In genomic region chr2:28247747-28248146, GRCh38 we compare ENCODE assay signal across 22 cellular contexts.
DNase-seq lines count a peak whose midpoint lies in the region; ATAC-seq and TF ChIP-seq lines count a peak whose summit lies in the region.
"Had no signal": no experiment of that assay in that cellular context is flagged by ENCODE, and none has a peak within 500 bp of the region (broad histone marks: within the 10 kb centered on the region; RNA-seq: fewer than 3 reads in every experiment).

No MANE protein-coding gene starts in this region.

- no peaks in the 10 kb centered on the region for H3K9me3 ChIP-seq in IMR-90 (ENCODE audit: control insufficient read depth, insufficient read depth, low read length)
- no peaks in the 10 kb centered on the region for H3K9me3 ChIP-seq in gastrocnemius medialis

- H3K27ac ChIP-seq in IMR-90 (ENCODE audit: insufficient read depth, low read length): no peak overlapping the region
- H3K27ac ChIP-seq in dorsolateral prefrontal cortex: peak overlapping the region in 49 of 59 donors; percentile 0 to 80 (median 57)
- H3K27ac ChIP-seq in gastrocnemius medialis: peak overlapping the region in 3 of 4 donors; percentile 0 to 21 (median 12)

- no peak for TF ChIP-seq CTCF in IMR-90 (conservative IDR thresholded peaks at IDR 0.05; ENCODE audit: low read depth, low read length)
- TF ChIP-seq CTCF in dorsolateral prefrontal cortex (IDR thresholded peaks at IDR 0.05 in 54 of 56, conservative IDR thresholded peaks at IDR 0.05 in 2 of 56; ENCODE audit: low read depth in 1 of 56, partially characterized antibody in 56 of 56): no peak
- no peak for TF ChIP-seq CTCF in gastrocnemius medialis (IDR thresholded peaks at IDR 0.05 in 4 of 5, conservative IDR thresholded peaks at IDR 0.05 in 1 of 5)

- H3K23ac ChIP-seq in IMR-90 (ENCODE audit: low read depth, low read length): 0 out of 2 replicates have a peak overlapping the region, but pooled peaks have one; percentile 24

- H2AK9ac ChIP-seq in IMR-90 (replicated peaks; ENCODE audit: low read depth, low read length, poor library complexity): no peak overlapping the region

- no peak overlapping the region for H2BK120ac ChIP-seq in IMR-90 (ENCODE audit: low read depth, low read length)

- no peak overlapping the region for H3K4me3 ChIP-seq in IMR-90 (ENCODE audit: insufficient read depth, low read depth, low read length)
- H3K4me3 ChIP-seq in dorsolateral prefrontal cortex: no peak overlapping the region
- no peak overlapping the region for H3K4me3 ChIP-seq in gastrocnemius medialis
- H3K4me3 ChIP-seq: GM12878, GM23338 had no signal

- ATAC-seq in left ventricle myocardium superior (peak; percentile 74), Right ventricle myocardium inferior (no peak), IMR-90 (ENCODE audit: low read depth) (no peak), gastrocnemius medialis (no peak), GM18861 (IDR thresholded peaks at IDR 0.05; ENCODE audit: unreplicated experiment) (no peak)
- ATAC-seq: GM12878, GM23338, HCT116, HepG2, PC-3 had no signal

- H2BK15ac ChIP-seq in IMR-90 (ENCODE audit: low read depth, low read length): no peak overlapping the region; the same call in 2 of the 3 replicates

- no peak overlapping the region for H3K18ac ChIP-seq in IMR-90 (ENCODE audit: low read depth, low read length)

- H2BK20ac ChIP-seq in IMR-90 (ENCODE audit: low read depth, low read length): no peak overlapping the region

- 0 out of 2 replicates have a peak overlapping the region, but pooled peaks have one; percentile 15 for H3K4ac ChIP-seq in IMR-90 (ENCODE audit: low read depth, low read length)

- no peaks in the 10 kb centered on the region for H4K20me1 ChIP-seq in IMR-90 (ENCODE audit: insufficient read depth, low read length)

- H3K36me3 ChIP-seq in IMR-90 (ENCODE audit: control insufficient read depth, insufficient read depth, low read length): no peaks in the 10 kb centered on the region
- peaks cover 0 to 8% of the 10 kb centered on the region in 2 donors for H3K36me3 ChIP-seq in gastrocnemius medialis

- intact Hi-C loops in left ventricle myocardium superior (cut with micrococcal nuclease) (no loop called here), Right ventricle myocardium inferior (cut with DNase I) (no loop called here), IMR-90 (cut with micrococcal nuclease) (no loop called here), dorsolateral prefrontal cortex (cut with DNase I) (no loop called here), gastrocnemius medialis (cut with DNase I; ENCODE audit: low total_unique reads) (loop anchor here (5.0 kb wide), 1 partner anchor 35 kb away; no protein-coding TSS in a partner anchor)

- H3K79me1 ChIP-seq in IMR-90 (ENCODE audit: low read depth in 1 of 2, low read length in 2 of 2): no peaks in the 10 kb centered on the region

- no peak overlapping the region for H3K4me2 ChIP-seq in IMR-90 (ENCODE audit: low read depth, low read length)
- H3K4me2 ChIP-seq: GM23338 had no signal

- H4K8ac ChIP-seq in IMR-90 (ENCODE audit: low read depth in 2 of 2, low read length in 2 of 2): peak overlapping the region; percentile 19 to 40; a peak in 1 of 4 replicates

- no peak overlapping the region for H2BK5ac ChIP-seq in IMR-90 (ENCODE audit: low read depth, low read length, poor library complexity, severe bottlenecking)

- H3K4me1 ChIP-seq in IMR-90 (ENCODE audit: control insufficient read depth, insufficient read depth, low read length) (peaks cover 2% of the 10 kb centered on the region; the same call in 1 of the 2 replicates), gastrocnemius medialis (peaks cover 19% of the 10 kb centered on the region in 2 donors)

- no peak for TF ChIP-seq RAD21 in IMR-90 (IDR thresholded peaks at IDR 0.05; ENCODE audit: low read length)

- no peaks in the 10 kb centered on the region for H3K27me3 ChIP-seq in IMR-90 (ENCODE audit: control insufficient read depth, insufficient read depth, low read length)
- H3K27me3 ChIP-seq in dorsolateral prefrontal cortex: no peaks in the 10 kb centered on the region
- H3K27me3 ChIP-seq in gastrocnemius medialis: no peaks in the 10 kb centered on the region

- H2AFZ ChIP-seq in IMR-90 (replicated peaks; ENCODE audit: low read length, poor library complexity): no peak overlapping the region
- H2AFZ ChIP-seq: GM23338 had no signal

- CTCF ChIA-PET in IMR-90 (lab: Yijun Ruan, JAX): interaction anchor here (0.7 to 1.3 kb wide), 2 partner anchors 9 to 181 kb away, joined by 3 read pairs; no protein-coding TSS in a partner anchor

- no peak overlapping the region for H4K5ac ChIP-seq in IMR-90 (ENCODE audit: low read depth, low read length)

- DNase-seq in left ventricle myocardium superior (no peak), Right ventricle myocardium inferior (ENCODE audit: missing footprints) (no peak), IMR-90 (no peak), dorsolateral prefrontal cortex (no peak), gastrocnemius medialis (no peak), iPS-NIHi7 (ENCODE audit: extremely low spot score) (no peak), NCI-H1436 treated with DMSO at 0.1 percent for 48 hours (lab: John Stamatoyannopoulos, UW) (no peak)
- DNase-seq: ACHN, AML-193, DMS53, EL, KG1, NCI-H1417 treated with DMSO at 0.1 percent for 48 hours, NCI-H1930, NCI-H226, PC-3, RPMI8226 had no signal

- no peak overlapping the region for H3K56ac ChIP-seq in IMR-90 (ENCODE audit: extremely low read depth, insufficient read depth, low read length)

- in situ Hi-C loops in IMR-90 (cut with MboI; ENCODE audit: low sequenced_read_pairs) (no loop called here), gastrocnemius medialis (cut with MboI; ENCODE audit: low sequenced_read_pairs in 4 of 4) (no loop called here)

- no TSS peak for BruUV-seq in IMR-90 (replicated peaks; lab: Mats Ljungman, UMichigan)

- H4K91ac ChIP-seq in IMR-90 (ENCODE audit: insufficient read depth, low read depth, low read length): no peak overlapping the region

- dilution Hi-C loops in IMR-90 (cut with HindIII; ENCODE audit: low sequenced_read_pairs, unreplicated experiment): no loop called here

- TF ChIP-seq POLR2A in IMR-90 (IDR thresholded peaks at IDR 0.05; ENCODE audit: low read depth, low read length) (no peak), gastrocnemius medialis (IDR thresholded peaks at IDR 0.05) (no peak)

- peaks cover 9% of the 10 kb centered on the region; the same call in 1 of the 2 replicates for H3K9me1 ChIP-seq in IMR-90 (ENCODE audit: insufficient read depth, low read length)

- H2AK5ac ChIP-seq in IMR-90 (ENCODE audit: low read depth, low read length): no peak overlapping the region

- POLR2A ChIA-PET in IMR-90 (lab: Charles Lee; ENCODE audit: unreplicated experiment): no interaction called here

- H3K9ac ChIP-seq in IMR-90 (ENCODE audit: low read depth, low read length): no peak overlapping the region

- no peak overlapping the region; the same call in 1 of the 2 replicates for H3K14ac ChIP-seq in IMR-90 (replicated peaks; ENCODE audit: low read depth, low read length)

TF ChIP-seq in IMR-90, 13 proteins besides CTCF, POLR2A, EP300 and RAD21:
- TF ChIP-seq CHD1 (IDR thresholded peaks at IDR 0.05; ENCODE audit: low read depth, low read length) (no peak), CEBPB (IDR thresholded peaks at IDR 0.05; ENCODE audit: low read depth, low read length) (no peak), FOS (IDR thresholded peaks at IDR 0.05; ENCODE audit: low read depth, low read length) (no peak), MAZ (IDR thresholded peaks at IDR 0.05; ENCODE audit: borderline replicate concordance, low read depth, low read length) (no peak), MXI1 (IDR thresholded peaks at IDR 0.05; ENCODE audit: borderline replicate concordance, low read depth, low read length) (no peak), ELK1 (IDR thresholded peaks at IDR 0.05; ENCODE audit: borderline replicate concordance, low read depth, low read length) (no peak), MAFK (IDR thresholded peaks at IDR 0.05; ENCODE audit: low read depth, low read length) (no peak), RCOR1 (IDR thresholded peaks at IDR 0.05; ENCODE audit: insufficient replicate concordance, low read length) (no peak), USF2 (IDR thresholded peaks at IDR 0.05; ENCODE audit: low read depth, low read length) (no peak)
